Comparison of ENCODE assay signal across 20 cellular contexts in genomic region chr5:5373351-5374033, GRCh38. TPM values are rescaled to one million over a fixed set of nuclear protein-coding genes. Genes with fewer than 3 reads are reported as not detected.
DNase-seq lines count a peak whose midpoint lies in the region; ATAC-seq, FAIRE-seq and TF ChIP-seq lines count a peak whose summit lies in the region.
"Had no signal": no experiment of that assay in that cellular context is flagged by ENCODE, and none has a peak within 500 bp of the region (broad histone marks: within the 10 kb centered on the region; RNA-seq: fewer than 3 reads in every experiment).

No MANE protein-coding gene starts in this region.

- peaks cover 0 to 5% of the 10 kb centered on the region in 2 experiments; a peak in 1 of 5 replicates for H3K27me3 ChIP-seq in K562 (ENCODE audit: control insufficient read depth in 2 of 2, insufficient read depth in 2 of 2, low read length in 2 of 2)

- in situ Hi-C loops in K562 (cut with MboI) = no loop called here

- peak; percentile 72 for ATAC-seq in K562
- peak; percentile 48 for ATAC-seq in mucosa of descending colon
- no peak for ATAC-seq in GM21360 (IDR thresholded peaks at IDR 0.05; ENCODE audit: unreplicated experiment)
- no peak for ATAC-seq in GM21515 (IDR thresholded peaks at IDR 0.05; ENCODE audit: unreplicated experiment)
- ATAC-seq in GM21447 (IDR thresholded peaks at IDR 0.05; ENCODE audit: unreplicated experiment) = no peak
- ATAC-seq: GM12878; stimulated activated naive CD8-positive, alpha-beta T cell treated with anti-CD3 and anti-CD28 coated beads, Interleukin-15, Interleukin-2, amounts not matched to agents 100 U/mL and 50 U/mL, for 24 hours had no signal

- no peak for TF ChIP-seq RAD21 in K562 (CRISPR knock-in tag; conservative IDR thresholded peaks at IDR 0.05 in 1 of 2, IDR thresholded peaks at IDR 0.05 in 1 of 2)

- peak overlapping the region; percentile 31; the same call in 1 of the 3 replicates for H3K27ac ChIP-seq in K562 (ENCODE audit: extremely low read depth, low read depth, low read length)

- H3K4me1 ChIP-seq in K562 (replicated peaks in 1 of 2; ENCODE audit: control insufficient read depth in 2 of 2, insufficient read depth in 2 of 2, low read length in 2 of 2) = peaks cover 0 to 17% of the 10 kb centered on the region in 2 experiments; a peak in 3 of 5 replicates
- H3K4me1 ChIP-seq in mucosa of descending colon (ENCODE audit: low read depth) = no peaks in the 10 kb centered on the region

- POLR2A ChIA-PET in K562 (lab: Yijun Ruan, JAX) = interaction anchor here (0.6 to 2.0 kb wide), 2 partner anchors 10 to 82 kb away, joined by 3 to 10 read pairs; no protein-coding TSS in a partner anchor

- TF ChIP-seq CTCF in K562 (IDR thresholded peaks at IDR 0.05 in 2 of 3, conservative IDR thresholded peaks at IDR 0.05 in 1 of 3; ENCODE audit: insufficient read depth in 2 of 3, low read depth in 1 of 3, low read length in 3 of 3) (no peak), mucosa of descending colon (IDR thresholded peaks at IDR 0.05) (no peak)

- H3K36me3 ChIP-seq in K562 (ENCODE audit: control insufficient read depth, insufficient read depth, low read length) = no peaks in the 10 kb centered on the region
- H3K36me3 ChIP-seq in mucosa of descending colon (ENCODE audit: low read depth) = no peaks in the 10 kb centered on the region

- no peak overlapping the region for H3K9ac ChIP-seq in K562 (ENCODE audit: insufficient read depth in 1 of 2, low read depth in 2 of 2, low read length in 2 of 2)

- FAIRE-seq in K562 (lab: Jason Lieb, UNC) = peak; percentile 76
- FAIRE-seq: GM12878, keratinocyte, TTC549 had no signal

- DNase-seq in GM04503 (ENCODE audit: low read depth) = peak; percentile 51
- DNase-seq in K562 (ENCODE audit: extremely low read depth in 1 of 4, low spot score in 3 of 4) = peak; percentile 35 to 64 (median 45)
- peak in 1 of 3 donors; percentile 7 for DNase-seq in mucosa of descending colon
- DNase-seq in stromal cell of bone marrow (ENCODE audit: low read depth) = peak; percentile 21
- no peak for DNase-seq in NOMO-1 (lab: John Stamatoyannopoulos, UW; ENCODE audit: unreplicated experiment in 2 of 2)
- DNase-seq: activated CD4-positive, alpha-beta T cell treated with anti-CD3 and anti-CD28 coated beads for 4 hours; activated effector memory CD4-positive, alpha-beta T cell treated with Interleukin-2 at 50 U/mL for 16 hours; AML-193; Calu3; effector memory CD4-positive, alpha-beta T cell; hippocampal formation; NCI-H1417; NCI-H69; stimulated activated naive CD8-positive, alpha-beta T cell treated with anti-CD3 and anti-CD28 coated beads, Interleukin-15, Interleukin-2, amounts not matched to agents 100 U/mL and 50 U/mL, for 24 hours had no signal

- no peaks in the 10 kb centered on the region for H3K79me2 ChIP-seq in K562 (ENCODE audit: control insufficient read depth, insufficient read depth, low read length)

- no peak for TF ChIP-seq EP300 in K562 (IDR thresholded peaks at IDR 0.05; ENCODE audit: low read length)

- intact Hi-C loops in K562 (cut with micrococcal nuclease) (no loop called here), mucosa of descending colon (cut with DNase I, micrococcal nuclease) (no loop called here)

- CTCF ChIA-PET in K562 (lab: Yijun Ruan, JAX; ENCODE audit: low intra/inter-chr PET ratio) = no interaction called here

- H4K20me1 ChIP-seq in K562 (replicated peaks; ENCODE audit: control insufficient read depth, insufficient read depth, low read length) = no peaks in the 10 kb centered on the region

- H3K9me3 ChIP-seq in K562 (replicated peaks; ENCODE audit: control insufficient read depth, insufficient read depth, low read depth, low read length) (no peaks in the 10 kb centered on the region), mucosa of descending colon (no peaks in the 10 kb centered on the region)

- 0% methylated on average over 2 of the region's 2 CpGs for WGBS in K562 (ENCODE audit: insufficient coverage, low coverage, missing lambda C conversion rate)

- peak overlapping the region; percentile 38; the same call in 1 of the 2 replicates for H3K4me2 ChIP-seq in K562 (ENCODE audit: insufficient read depth, low read length)

- peak overlapping the region; percentile 43; the same call in 1 of the 2 replicates for H2AFZ ChIP-seq in K562 (ENCODE audit: low read depth, low read length)

- TF ChIP-seq POLR2A in K562 (conservative IDR thresholded peaks at IDR 0.05) = no peak

- H3K4me3 ChIP-seq in K562 = no peak overlapping the region
- no peak overlapping the region for H3K4me3 ChIP-seq in mucosa of descending colon
- H3K4me3 ChIP-seq: GM12878 had no signal

- no TSS peak for BruUV-seq in K562 (replicated peaks; lab: Mats Ljungman, UMichigan)

- H3K9me1 ChIP-seq in K562 (ENCODE audit: control insufficient read depth, insufficient read depth, low read length) = no peaks in the 10 kb centered on the region

TF ChIP-seq in K562, 482 proteins besides CTCF, POLR2A, EP300 and RAD21 (continues in another document):
- TF ChIP-seq FOXA3 (CRISPR knock-in tag; conservative IDR thresholded peaks at IDR 0.05 in 1 of 2, IDR thresholded peaks at IDR 0.05 in 1 of 2) (0 out of 4 replicates have a peak, but pooled peaks of 1 of the 2 experiments have one; percentile 48), ZBTB12 (CRISPR knock-in tag; IDR thresholded peaks at IDR 0.05) (0 out of 2 replicates have a peak, but pooled peaks have one; percentile 17), ZNF408 (CRISPR knock-in tag; IDR thresholded peaks at IDR 0.05; ENCODE audit: low read depth) (no peak), TCF3 (CRISPR knock-in tag; IDR thresholded peaks at IDR 0.05) (peak; percentile 54), ATF3 (IDR thresholded peaks at IDR 0.05) (no peak), ATF3 (CRISPR knock-in tag; conservative IDR thresholded peaks at IDR 0.05) (0 out of 2 replicates have a peak, but pooled peaks have one; percentile 39), THRB (CRISPR knock-in tag; conservative IDR thresholded peaks at IDR 0.05) (no peak), RFX1 (IDR thresholded peaks at IDR 0.05) (peak; percentile 59), U2AF1 (optimal IDR thresholded peaks at IDR 0.05; ENCODE audit: low read depth, low read length) (no peak), HES1 (IDR thresholded peaks at IDR 0.05; ENCODE audit: low read depth) (no peak), ZNF232 (CRISPR knock-in tag; IDR thresholded peaks at IDR 0.05) (no peak)

RNA-seq across cellular contexts. Expression of gene ICE1, which starts 49.0 kb away (rescaled TPM):
- total RNA-seq in K562 (2011; cell fraction: chromatin; rRNA removed; ENCODE audit: low replicate concordance) = 19.3 and 80.1 TPM in 2 replicates
- total RNA-seq in K562 (2011; cell fraction: nucleolus; rRNA removed) = 13.0 and 20.4 TPM in 2 replicates
- 35.6 and 41.7 TPM in 2 replicates for total RNA-seq in K562 (2011; cell fraction: nucleoplasm; rRNA removed)
- total RNA-seq in K562 (2014; rRNA removed) = 19.1 and 21.3 TPM in 2 replicates
- 40.9 and 44.6 TPM in 2 replicates for total RNA-seq in K562 (2014; rRNA removed; fragmentation: Illumina TruSeq; extraction: Trizol)
- total RNA-seq in K562 (2015; rRNA removed; fragmentation: Illumina TruSeq; extraction: Trizol) = 46.1 and 47.4 TPM in 2 replicates
- 31.3 and 33.2 TPM in 2 replicates for total RNA-seq in K562 (2021)
- 18.5 and 28.2 TPM in 2 replicates for polyA plus RNA-seq in K562 (2011; rRNA removed)
- 8.7 and 12.1 TPM in 2 replicates for polyA plus RNA-seq in K562 (2011; cell fraction: cytosol; rRNA removed)
- polyA plus RNA-seq in K562 (2011; cell fraction: nucleus; rRNA removed) = 25.9 and 29.4 TPM in 2 replicates
- 12.7 and 17.1 TPM in 2 replicates for polyA plus RNA-seq in K562 (2012)
- polyA plus RNA-seq in K562 (2014; fragmentation: Illumina TruSeq; extraction: Trizol) = 26.9 and 33.6 TPM in 2 replicates
- polyA plus RNA-seq in K562 (2014; fragmentation: Nextera tagmentation; extraction: Ambion mirVana) = 1 to 10 TPM; 4.9 to 8.5 TPM
- 20.8 and 21.3 TPM in 2 replicates for polyA plus RNA-seq in K562 (2014; rRNA removed)
- 75.3 and 75.8 TPM in 2 replicates for polyA minus RNA-seq in K562 (2011; rRNA and poly(A)+ RNA removed)
- 21.0 and 26.1 TPM in 2 replicates for polyA minus RNA-seq in K562 (2011; cell fraction: cytosol; rRNA and poly(A)+ RNA removed)
- 56.4 and 83.1 TPM in 2 replicates for polyA minus RNA-seq in K562 (2011; cell fraction: nucleus; rRNA and poly(A)+ RNA removed)
- total RNA-seq in mucosa of descending colon = 10 to 100 TPM; 16.9 to 30.7 (median 18.1) TPM

Comparison
In these comparisons a context has a peak if more than half of its experiments do, and no peak if none do; other contexts are left out.
1. DNase-seq: peak in GM04503 (single experiment), K562 (4 of 4) and stromal cell of bone marrow (single experiment); none in NOMO-1 (0 of 2).
2. ATAC-seq: peak in K562 (single experiment) and mucosa of descending colon (single experiment); none in GM21360 (single experiment), GM21515 (single experiment) and GM21447 (single experiment).